In genomic region chr1:232629250-232630046, GRCh38 we compare ENCODE assay signal across 8 cellular contexts. TPM values are rescaled to one million over a fixed set of nuclear protein-coding genes. Genes with fewer than 3 reads are reported as not detected.
DNase-seq lines count a peak whose midpoint lies in the region; ATAC-seq and TF ChIP-seq lines count a peak whose summit lies in the region.

No MANE protein-coding gene starts in this region.

- H3K27ac Mint-ChIP-seq in activated CD4-positive, alpha-beta T cell treated with anti-CD3 and anti-CD28 coated beads, Interleukin-2, amount 10 ng/mL, durations not matched to agents 24 days and 14 days: peak overlapping the region; percentile 76

- peaks cover 22% of the 10 kb centered on the region for H3K4me1 Mint-ChIP-seq in activated CD4-positive, alpha-beta T cell treated with anti-CD3 and anti-CD28 coated beads, Interleukin-2, amount 10 ng/mL, durations not matched to agents 24 days and 14 days

- in situ Hi-C loops in transverse colon (cut with MboI; ENCODE audit: low pct_ligation_motif_present in 1 of 4, low pct_unique_long_range_greater_than_20kb in 1 of 4, low sequenced_read_pairs in 3 of 4): loop anchor here (10.0 to 25.0 kb wide), 4 partner anchors 325 to 765 kb away; partner anchors contain the start of gene NTPCR (in 3 of the 4)

- no peak for TF ChIP-seq POLR2A in transverse colon (IDR thresholded peaks at IDR 0.05)

- DNase-seq in D341Med (ENCODE audit: low spot score): peak; percentile 60
- DNase-seq in HK-2 (ENCODE audit: unreplicated experiment): peak; percentile 53
- DNase-seq in activated CD4-positive, alpha-beta T cell treated with anti-CD3 and anti-CD28 coated beads, Interleukin-2, amount 10 ng/mL, durations not matched to agents 24 days and 14 days: peak; percentile 71
- DNase-seq in epithelial cell of esophagus (ENCODE audit: low read depth): peak; percentile 37
- DNase-seq in transverse colon: peak; percentile 47
- no peak for DNase-seq in amniotic stem cell (lab: John Stamatoyannopoulos, UW)

- intact Hi-C loops in activated CD4-positive, alpha-beta T cell treated with anti-CD3 and anti-CD28 coated beads, Interleukin-2, amount 10 ng/mL, durations not matched to agents 24 days and 14 days (cut with micrococcal nuclease): loop anchor here (2.0 to 10.0 kb wide), 4 partner anchors 175 to 675 kb away; partner anchors contain the start of gene NTPCR
- intact Hi-C loops in transverse colon (cut with DNase I; ENCODE audit: low total_unique reads): loop anchor here (10.0 kb wide), 2 partner anchors 195 to 615 kb away; no protein-coding TSS in a partner anchor

- H3K27ac ChIP-seq in muscle layer of duodenum (ENCODE audit: low read length): peak overlapping the region; percentile 47
- H3K27ac ChIP-seq in transverse colon: peak overlapping the region; percentile 94 to 97 (median 95)

- no peaks in the 10 kb centered on the region for H3K27me3 ChIP-seq in muscle layer of duodenum (ENCODE audit: low read depth, low read length)
- H3K27me3 ChIP-seq in transverse colon: no peaks in the 10 kb centered on the region

- H3K4me3 ChIP-seq in epithelial cell of esophagus (ENCODE audit: low read length) (peak overlapping the region; percentile 74), muscle layer of duodenum (ENCODE audit: low read depth in 1 of 2, low read length in 2 of 2) (peak overlapping the region; percentile 87 to 89), transverse colon (peak overlapping the region; percentile 66 to 98 (median 76))

- WGBS in transverse colon (ENCODE audit: low coverage in 1 of 2), 2 donors: 0 to 7% methylated on average over 3 to 41 of the region's 96 CpGs

- no peak for TF ChIP-seq EP300 in transverse colon (IDR thresholded peaks at IDR 0.05; ENCODE audit: low read depth)

- no peaks in the 10 kb centered on the region for H3K36me3 ChIP-seq in muscle layer of duodenum (ENCODE audit: control insufficient read depth in 1 of 2, insufficient read depth in 2 of 2, low read length in 2 of 2)
- no peaks in the 10 kb centered on the region for H3K36me3 ChIP-seq in transverse colon

- TF ChIP-seq CTCF in epithelial cell of esophagus (IDR thresholded peaks at IDR 0.05; ENCODE audit: insufficient read depth, low read depth, low read length, missing control alignments) (no peak), transverse colon (IDR thresholded peaks at IDR 0.05) (no peak)

- H3K4me1 ChIP-seq in muscle layer of duodenum (ENCODE audit: control insufficient read depth in 1 of 2, insufficient read depth in 2 of 2, low read length in 2 of 2) (peaks cover 12 to 22% of the 10 kb centered on the region in 2 donors), transverse colon (peaks cover 12 to 59% (median 41%) of the 10 kb centered on the region in 4 donors)

- peaks cover 52% of the 10 kb centered on the region for H3K27me3 Mint-ChIP-seq in activated CD4-positive, alpha-beta T cell treated with anti-CD3 and anti-CD28 coated beads, Interleukin-2, amount 10 ng/mL, durations not matched to agents 24 days and 14 days

- ATAC-seq in GM21367 (IDR thresholded peaks at IDR 0.05; ENCODE audit: unreplicated experiment): peak; percentile 33

- no peaks in the 10 kb centered on the region for H3K9me3 ChIP-seq in muscle layer of duodenum (ENCODE audit: control insufficient read depth in 1 of 2, low read length in 2 of 2)
- no peaks in the 10 kb centered on the region for H3K9me3 ChIP-seq in transverse colon

- H3K4me3 Mint-ChIP-seq in activated CD4-positive, alpha-beta T cell treated with anti-CD3 and anti-CD28 coated beads, Interleukin-2, amount 10 ng/mL, durations not matched to agents 24 days and 14 days: peak overlapping the region; percentile 87

- no peaks in the 10 kb centered on the region for H3K36me3 Mint-ChIP-seq in activated CD4-positive, alpha-beta T cell treated with anti-CD3 and anti-CD28 coated beads, Interleukin-2, amount 10 ng/mL, durations not matched to agents 24 days and 14 days (ENCODE audit: low read depth)

- H3K9me3 Mint-ChIP-seq in activated CD4-positive, alpha-beta T cell treated with anti-CD3 and anti-CD28 coated beads, Interleukin-2, amount 10 ng/mL, durations not matched to agents 24 days and 14 days: no peaks in the 10 kb centered on the region

RNA-seq across cellular contexts. Expression of gene SIPA1L2, which starts 0.5 kb away (rescaled TPM):
- 3.1 and 4.1 TPM in 2 replicates for total RNA-seq in activated CD4-positive, alpha-beta T cell treated with anti-CD3 and anti-CD28 coated beads, Interleukin-2, amount 10 ng/mL, durations not matched to agents 24 days and 14 days
- total RNA-seq in transverse colon: 100 to 1,000 TPM in 2 of 4 donors, 10 to 100 TPM in 2; 63.0 to 144 (median 97.8) TPM

Comparison
In these comparisons a context has a peak if more than half of its experiments do, and no peak if none do; other contexts are left out.
1. RNA of gene SIPA1L2, which starts 0.5 kb away (total RNA-seq): 63.0 to 144 TPM in transverse colon; 3.1 to 4.1 TPM in activated CD4-positive, alpha-beta T cell treated with anti-CD3 and anti-CD28 coated beads, Interleukin-2, amount 10 ng/mL, durations not matched to agents 24 days and 14 days; every median in the first group is over 10 times any median in the second.
2. Peak in every context shown above with its lines, with median percentiles within 50 percentile points of each other: H3K4me3 ChIP-seq.